In the genomic region with DNA sequence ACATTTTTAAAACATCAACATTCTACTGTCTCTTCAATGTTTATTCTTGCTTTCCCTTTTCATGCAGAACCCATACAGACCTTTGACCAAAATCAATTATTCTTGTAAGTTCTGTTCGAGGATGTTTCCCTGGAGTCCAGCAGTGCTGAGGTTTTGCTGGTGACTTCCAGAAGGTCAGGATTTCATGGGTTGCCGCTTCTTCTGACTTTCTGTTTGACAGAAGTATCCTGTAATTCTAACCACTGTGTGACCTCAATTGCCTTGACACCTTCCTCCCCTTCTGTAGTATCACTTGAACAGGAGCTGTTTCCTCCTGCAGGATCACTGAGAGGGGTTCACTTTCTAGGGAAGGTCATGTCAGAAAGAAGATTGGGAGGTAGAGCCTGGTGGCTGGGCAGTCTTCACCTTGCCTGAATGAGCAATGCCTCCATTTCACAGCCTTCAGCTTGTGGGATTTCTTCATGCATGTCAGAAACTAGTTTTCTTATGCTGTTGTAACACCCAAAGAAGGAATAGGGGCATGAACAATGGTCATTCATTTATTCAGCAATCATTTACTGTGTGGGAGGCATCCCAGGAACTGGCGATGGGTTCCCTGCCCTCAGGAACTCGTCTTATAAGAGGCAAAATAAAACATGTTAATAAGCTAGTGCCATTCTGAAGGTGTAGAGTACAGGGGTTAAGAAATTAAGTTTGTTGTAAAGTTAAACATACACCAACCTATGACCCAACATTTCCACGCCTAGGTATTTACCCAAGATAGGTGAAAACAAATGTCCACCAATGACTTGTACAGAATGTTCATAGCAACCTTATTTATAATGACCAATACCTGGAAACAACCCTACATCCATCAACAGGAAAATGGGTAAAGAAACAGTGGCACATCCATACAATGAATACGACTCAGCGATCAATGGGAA, we compare ENCODE assay signal across 15 cellular contexts.
A peak's percentile ranks its signal among the peaks of the same experiment; 100 is the strongest.
DNase-seq lines count a peak whose midpoint lies in the region; ATAC-seq and TF ChIP-seq lines count a peak whose summit lies in the region.
"Had no signal": no experiment of that assay in that cellular context is flagged by ENCODE, and none has a peak within 500 bp of the region (broad histone marks: within the 10 kb centered on the region; RNA-seq: fewer than 3 reads in every experiment).

No MANE protein-coding gene starts in this region.

- no peak for ATAC-seq in HG02938 (IDR thresholded peaks at IDR 0.05; ENCODE audit: unreplicated experiment)
- no peak for ATAC-seq in GM18867 (IDR thresholded peaks at IDR 0.05; ENCODE audit: unreplicated experiment)
- ATAC-seq: left ventricle myocardium superior had no signal

- no peak overlapping the region for H3K4me3 Mint-ChIP-seq in immature natural killer cell

- H3K4me1 Mint-ChIP-seq in immature natural killer cell, result peaks cover 12 to 15% of the 10 kb centered on the region in 2 donors

- TF ChIP-seq CTCF in KMS-11 (conservative IDR thresholded peaks at IDR 0.05; ENCODE audit: low read depth, low read length), result no peak

- H3K4me3 ChIP-seq in BLaER1, result peak overlapping the region; percentile 84
- H3K4me3 ChIP-seq in KMS-11 (IDR thresholded peaks at IDR 0.05; ENCODE audit: insufficient read depth, low read depth, low read length), result no peak overlapping the region
- H3K4me3 ChIP-seq in duodenal mucosa (ENCODE audit: low read depth in 1 of 2, low read length in 2 of 2), result peak overlapping the region; percentile 7 to 81
- peak overlapping the region; percentile 44 to 82 for H3K4me3 ChIP-seq in mucosa of rectum (ENCODE audit: low read length in 2 of 2)
- H3K4me3 ChIP-seq: HAP-1, vagina had no signal

- H3K79me2 ChIP-seq in KMS-11 (ENCODE audit: insufficient read depth, low read depth), result peaks cover 58% of the 10 kb centered on the region

- H4K20me1 ChIP-seq in BLaER1 (peaks cover 29% of the 10 kb centered on the region), KMS-11 (ENCODE audit: insufficient read depth) (no peaks in the 10 kb centered on the region)

- H3K36me3 ChIP-seq in BLaER1, result peaks cover 18% of the 10 kb centered on the region; the same call in 1 of the 2 replicates
- no peaks in the 10 kb centered on the region for H3K36me3 ChIP-seq in KMS-11 (ENCODE audit: insufficient read depth)
- no peaks in the 10 kb centered on the region for H3K36me3 ChIP-seq in duodenal mucosa (ENCODE audit: control insufficient read depth in 1 of 2, insufficient read depth in 2 of 2, low read length in 2 of 2)
- peaks cover 3 to 6% of the 10 kb centered on the region in 2 donors for H3K36me3 ChIP-seq in mucosa of rectum (ENCODE audit: control insufficient read depth in 2 of 2, insufficient read depth in 2 of 2, low read length in 2 of 2)
- H3K36me3 ChIP-seq: HAP-1, vagina had no signal

- DNase-seq in immature natural killer cell (no peak), occipital lobe (lab: John Stamatoyannopoulos, UW) (no peak)
- DNase-seq: DMS79 treated with DMSO at 0.1 percent for 48 hours, dorsolateral prefrontal cortex, left ventricle myocardium superior, NCI-H1105, NCI-H69 had no signal

- peaks cover 0 to 3% (median 0%) of the 10 kb centered on the region in 3 donors for H3K36me3 Mint-ChIP-seq in immature natural killer cell

- H3K9ac ChIP-seq in BLaER1 (peak overlapping the region; percentile 97), KMS-11 (no peak overlapping the region; the same call in 1 of the 2 replicates), duodenal mucosa (ENCODE audit: low read depth in 1 of 2, low read length in 2 of 2) (peak overlapping the region; percentile 52 to 95), mucosa of rectum (ENCODE audit: low read depth in 1 of 2, low read length in 2 of 2) (peak overlapping the region; percentile 34 to 95)

- no peaks in the 10 kb centered on the region for H3K27me3 ChIP-seq in BLaER1
- no peaks in the 10 kb centered on the region for H3K27me3 ChIP-seq in KMS-11 (ENCODE audit: insufficient read depth, low read depth)
- H3K27me3 ChIP-seq in duodenal mucosa (ENCODE audit: control insufficient read depth in 1 of 2, insufficient read depth in 2 of 2, low read length in 2 of 2), result peaks cover 4 to 13% of the 10 kb centered on the region in 2 donors
- H3K27me3 ChIP-seq in mucosa of rectum (ENCODE audit: control insufficient read depth in 2 of 2, insufficient read depth in 2 of 2, low read length in 2 of 2), result peaks cover 2 to 5% of the 10 kb centered on the region in 2 donors
- H3K27me3 ChIP-seq: vagina had no signal

- H3K4me2 ChIP-seq in BLaER1 (peak overlapping the region; percentile 88), KMS-11 (peak overlapping the region; percentile 99)

- peaks cover 70% of the 10 kb centered on the region for H3K4me1 ChIP-seq in BLaER1
- H3K4me1 ChIP-seq in KMS-11 (ENCODE audit: low read depth, poor library complexity, severe bottlenecking), result peaks cover 76% of the 10 kb centered on the region
- peaks cover 35 to 58% of the 10 kb centered on the region in 2 donors for H3K4me1 ChIP-seq in duodenal mucosa (ENCODE audit: control insufficient read depth in 1 of 2, insufficient read depth in 2 of 2, low read length in 2 of 2)
- peaks cover 43 to 47% of the 10 kb centered on the region in 2 donors for H3K4me1 ChIP-seq in mucosa of rectum (ENCODE audit: control insufficient read depth in 2 of 2, insufficient read depth in 2 of 2, low read length in 2 of 2)

- H3K27ac Mint-ChIP-seq in immature natural killer cell, result no peak overlapping the region

- H3K9me3 ChIP-seq in BLaER1, result no peaks in the 10 kb centered on the region
- H3K9me3 ChIP-seq in duodenal mucosa (ENCODE audit: control insufficient read depth in 1 of 2, low read length in 2 of 2), result no peaks in the 10 kb centered on the region
- no peaks in the 10 kb centered on the region for H3K9me3 ChIP-seq in mucosa of rectum (ENCODE audit: control insufficient read depth in 2 of 2, low read length in 2 of 2)
- H3K9me3 ChIP-seq: vagina had no signal

- peaks cover 0 to 6% (median 0%) of the 10 kb centered on the region in 6 donors for H3K9me3 Mint-ChIP-seq in immature natural killer cell

- H3K27me3 Mint-ChIP-seq in immature natural killer cell (ENCODE audit: low read depth in 3 of 3), result peaks cover 7 to 34% (median 12%) of the 10 kb centered on the region in 3 donors

- H3K27ac ChIP-seq in BLaER1 (peak overlapping the region; percentile 98), KMS-11 (peak overlapping the region; percentile 68; the same call in 1 of the 2 replicates), duodenal mucosa (ENCODE audit: low read depth, low read length) (peak overlapping the region; percentile 81), mucosa of rectum (ENCODE audit: low read depth in 2 of 2, low read length in 2 of 2) (peak overlapping the region; percentile 87 to 94)
- H3K27ac ChIP-seq: dorsolateral prefrontal cortex, vagina had no signal

- H2AFZ ChIP-seq in KMS-11 (ENCODE audit: low read depth), result no peak overlapping the region
